In the genomic region with DNA sequence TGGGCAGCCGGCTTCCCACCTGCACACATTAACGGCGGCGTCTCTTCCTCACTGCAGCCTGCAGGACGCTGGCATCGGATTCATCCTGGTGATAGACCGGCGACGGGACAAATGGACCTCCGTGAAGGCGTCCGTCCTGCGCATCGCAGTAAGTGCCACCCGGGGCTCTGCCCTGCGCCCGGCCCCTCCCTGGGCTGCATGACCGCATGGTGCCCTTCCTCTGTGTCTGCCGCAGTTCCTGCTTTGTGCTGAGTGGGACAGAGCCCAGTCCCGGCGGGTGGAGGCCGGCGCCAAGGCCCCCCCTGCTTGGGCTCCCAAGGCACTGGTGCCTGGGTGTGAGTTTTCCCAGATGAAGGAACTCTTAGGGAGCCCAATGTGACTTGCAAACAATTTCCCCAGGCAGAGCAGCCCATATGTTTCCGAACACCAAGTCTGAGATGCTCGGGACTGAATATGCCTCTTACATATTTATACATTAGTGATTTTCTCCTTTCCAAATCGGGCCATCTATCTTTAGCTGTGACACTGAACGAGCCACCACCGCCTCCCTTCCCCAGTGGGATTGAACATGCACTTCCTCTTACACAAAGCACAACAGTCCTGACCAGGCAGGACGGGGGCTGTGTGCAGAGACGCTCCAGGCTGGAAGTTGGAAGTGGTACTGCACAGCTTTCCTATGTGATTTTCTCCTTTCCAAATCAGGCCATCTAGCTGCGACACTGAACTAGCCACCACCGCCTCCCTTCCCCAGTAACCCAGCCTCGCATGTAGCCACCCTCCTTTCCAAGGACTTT, we compare ENCODE assay signal across 20 cellular contexts.
DNase-seq lines count a peak whose midpoint lies in the region; ATAC-seq, FAIRE-seq and TF ChIP-seq lines count a peak whose summit lies in the region.
"Had no signal": no experiment of that assay in that cellular context is flagged by ENCODE, and none has a peak within 500 bp of the region (broad histone marks: within the 10 kb centered on the region; RNA-seq: fewer than 3 reads in every experiment).

No MANE protein-coding gene starts in this region.

- no peak overlapping the region for H3K4me2 ChIP-seq in H9 (ENCODE audit: insufficient read depth, insufficient read length, low read length)
- H3K4me2 ChIP-seq in H1 (ENCODE audit: insufficient read depth in 1 of 2, low read depth in 2 of 2, low read length in 2 of 2), result no peak overlapping the region

- H3K4ac ChIP-seq in H9 (ENCODE audit: low read depth, low read length), result no peak overlapping the region
- H3K4ac ChIP-seq in H1 (replicated peaks; ENCODE audit: insufficient read length, low read depth, low read length), result no peak overlapping the region

- no peak overlapping the region for H3T11ph ChIP-seq in H9 (ENCODE audit: low read length)

- TF ChIP-seq RAD21 in H1 (IDR thresholded peaks at IDR 0.05 in 1 of 2, conservative IDR thresholded peaks at IDR 0.05 in 1 of 2; ENCODE audit: low read depth in 2 of 2, low read length in 2 of 2), result no peak

- DNase-seq in H9 (no peak), H1 (ENCODE audit: low read depth in 1 of 2, low spot score in 2 of 2) (no peak), medulla oblongata (ENCODE audit: extremely low spot score) (peak; percentile 68), superior temporal gyrus (ENCODE audit: extremely low spot score) (peak; percentile 76), SHP77 treated with DMSO at 0.1 percent for 48 hours (lab: John Stamatoyannopoulos, UW) (no peak), NCI-H1930 (lab: John Stamatoyannopoulos, UW) (no peak)
- DNase-seq in activated CD4-positive, alpha-beta T cell treated with anti-CD3 and anti-CD28 coated beads, Interleukin-2, amount 50 U/mL, for 1 hour, result no peak
- DNase-seq: activated CD4-positive, alpha-beta T cell treated with anti-CD3 and anti-CD28 coated beads for 36 hours; activated CD8-positive, alpha-beta memory T cell treated with anti-CD3 and anti-CD28 coated beads, Interleukin-2, amount 50 U/mL, for 48 hours; activated naive CD4-positive, alpha-beta T cell treated with Interleukin-2 at 50 U/mL for 16 hours; foreskin fibroblast; KG1; NCI-H1105; NCI-H2227 treated with DMSO at 0.1 percent for 48 hours had no signal

- H2AK5ac ChIP-seq in H9 (ENCODE audit: insufficient read length, low read length) (no peak overlapping the region), H1 (ENCODE audit: low read depth, low read length) (no peak overlapping the region)

- H3K27me3 ChIP-seq in H9 (ENCODE audit: insufficient read depth, low read length), result no peaks in the 10 kb centered on the region
- no peaks in the 10 kb centered on the region for H3K27me3 ChIP-seq in H1 (replicated peaks in 1 of 4; ENCODE audit: control insufficient read depth in 3 of 4, extremely low read depth in 1 of 4, insufficient read depth in 3 of 4, low read length in 3 of 4)

- no peak overlapping the region for H3K4me3 Mint-ChIP-seq in H9
- H3K4me3 Mint-ChIP-seq: activated CD4-positive, alpha-beta T cell treated with anti-CD3 and anti-CD28 coated beads for 36 hours; memory B cell; stimulated activated effector memory CD8-positive, alpha-beta T cell treated with anti-CD3 and anti-CD28 coated beads, Interleukin-12 subunit alpha, Interleukin-12 subunit beta, amount 100 ng/mL, for 72 hours; T-helper 2 cell treated with Interferon-gamma antibody and Interleukin-4, amounts not matched to agents 5 μg/mL and 100 μg/mL, for 36 hours had no signal

- H3K56ac ChIP-seq in H9 (ENCODE audit: insufficient read length, low read depth, low read length), result no peak overlapping the region
- H3K56ac ChIP-seq in H1 (replicated peaks; ENCODE audit: insufficient read length, low read depth, low read length), result no peak overlapping the region

- peaks cover 0 to 7% of the 10 kb centered on the region in 2 experiments; a peak in 3 of 4 replicates for H3K4me1 Mint-ChIP-seq in H9
- H3K4me1 Mint-ChIP-seq: activated CD4-positive, alpha-beta T cell treated with anti-CD3 and anti-CD28 coated beads for 36 hours; memory B cell; stimulated activated effector memory CD8-positive, alpha-beta T cell treated with anti-CD3 and anti-CD28 coated beads, Interleukin-12 subunit alpha, Interleukin-12 subunit beta, amount 100 ng/mL, for 72 hours had no signal

- no CpG with 5 or more reads among the region's 33 CpGs for WGBS in H9 (ENCODE audit: extremely low coverage, insufficient read length, low lambda C conversion rate)
- WGBS in H1 (ENCODE audit: extremely low coverage in 1 of 2, insufficient coverage in 1 of 2, insufficient read length in 1 of 2, insufficient replicate concordance in 2 of 2, low coverage in 1 of 2, low lambda C conversion rate in 2 of 2, missing lambda C conversion rate in 1 of 2), 2 experiments, result 90% methylated on average over 33 of the region's 33 CpGs; no CpG with 5 or more reads in 1 of the 2 experiments

- H3K27ac Mint-ChIP-seq in H9, result peak overlapping the region in 2 of 3 experiments; percentile 15 to 41; a peak in 1 of 7 replicates
- H3K27ac Mint-ChIP-seq: activated CD4-positive, alpha-beta T cell treated with anti-CD3 and anti-CD28 coated beads for 36 hours; memory B cell; stimulated activated effector memory CD8-positive, alpha-beta T cell treated with anti-CD3 and anti-CD28 coated beads, Interleukin-12 subunit alpha, Interleukin-12 subunit beta, amount 100 ng/mL, for 72 hours; T-helper 2 cell treated with Interferon-gamma antibody and Interleukin-4, amounts not matched to agents 5 μg/mL and 100 μg/mL, for 36 hours had no signal

- H3K18ac ChIP-seq in H9 (ENCODE audit: insufficient read length, low read depth, low read length) (no peak overlapping the region), H1 (ENCODE audit: extremely low read depth, low read length) (no peak overlapping the region)

- H3K36me3 Mint-ChIP-seq in H9 (ENCODE audit: insufficient read depth in 1 of 3, low read depth in 3 of 3), result no peaks in the 10 kb centered on the region; a peak in 1 of 7 replicates
- H3K36me3 Mint-ChIP-seq: stimulated activated effector memory CD8-positive, alpha-beta T cell treated with anti-CD3 and anti-CD28 coated beads, Interleukin-12 subunit alpha, Interleukin-12 subunit beta, amount 100 ng/mL, for 72 hours had no signal

- no peak for TF ChIP-seq POLR2A in H1 (IDR thresholded peaks at IDR 0.05; ENCODE audit: control extremely low read depth in 1 of 2, low read depth in 2 of 2, low read length in 2 of 2)

- FAIRE-seq in H1 (lab: Jason Lieb, UNC), result no peak
- FAIRE-seq: endometrium had no signal

- no peaks in the 10 kb centered on the region for H3K9me3 ChIP-seq in H9 (ENCODE audit: control insufficient read depth, low read depth, low read length)
- no peaks in the 10 kb centered on the region for H3K9me3 ChIP-seq in H1 (ENCODE audit: insufficient read depth in 2 of 2, low read depth in 1 of 2, low read length in 1 of 2)

- H3K14ac ChIP-seq in H9 (ENCODE audit: insufficient read depth, low read length), result no peak overlapping the region; the same call in 1 of the 2 replicates
- no peak overlapping the region for H3K14ac ChIP-seq in H1 (ENCODE audit: insufficient read length)

- H3K9ac ChIP-seq in H9 (ENCODE audit: extremely low read depth, insufficient read length, low read length) (no peak overlapping the region), H1 (replicated peaks in 1 of 4; ENCODE audit: extremely low read depth in 1 of 4, low read depth in 3 of 4, low read length in 3 of 4) (no peak overlapping the region)

- CTCF ChIA-PET in H1 (lab: Charles Lee; ENCODE audit: partially characterized antibody), result interaction anchor here (0.7 to 3.1 kb wide), 6 partner anchors 10 to 102 kb away, joined by 3 to 10 read pairs (median 4); no protein-coding TSS in a partner anchor

- no peak overlapping the region for H2BK12ac ChIP-seq in H9 (ENCODE audit: insufficient read length, low read depth, low read length)
- H2BK12ac ChIP-seq in H1 (ENCODE audit: low read depth, low read length), result no peak overlapping the region

- no peak overlapping the region for H4K8ac ChIP-seq in H9 (replicated peaks; ENCODE audit: insufficient read length, low read depth, low read length)
- peak overlapping the region; percentile 28 for H4K8ac ChIP-seq in H1 (ENCODE audit: extremely low read depth, insufficient read depth, low read length)

- H4K20me1 ChIP-seq in H9 (ENCODE audit: control insufficient read depth, insufficient read depth, insufficient read length), result no peaks in the 10 kb centered on the region
- H4K20me1 ChIP-seq in H1 (replicated peaks in 1 of 2; ENCODE audit: control insufficient read depth in 1 of 2, insufficient read depth in 2 of 2, low read length in 2 of 2), result peaks cover 0 to 5% of the 10 kb centered on the region in 2 experiments

- no peak overlapping the region for H2BK5ac ChIP-seq in H9 (ENCODE audit: insufficient read length, low read length)
- H2BK5ac ChIP-seq in H1 (ENCODE audit: low read depth, low read length), result 0 out of 2 replicates have a peak overlapping the region, but pooled peaks have one; percentile 12

- no peak overlapping the region for H2BK120ac ChIP-seq in H9 (ENCODE audit: low read depth, low read length, poor library complexity, severe bottlenecking)
- no peak overlapping the region for H2BK120ac ChIP-seq in H1 (replicated peaks; ENCODE audit: low read depth, low read length)

- no peak for TF ChIP-seq EP300 in H1 (IDR thresholded peaks at IDR 0.05; ENCODE audit: borderline replicate concordance in 1 of 2, low read depth in 2 of 2, low read length in 2 of 2)

- no peaks in the 10 kb centered on the region for H3K36me3 ChIP-seq in H1 (ENCODE audit: control insufficient read depth in 2 of 4, insufficient read depth in 4 of 4, low read length in 3 of 4)

- no peak for ATAC-seq in HG03457 (IDR thresholded peaks at IDR 0.05; ENCODE audit: unreplicated experiment)
- ATAC-seq: activated CD4-positive, alpha-beta T cell treated with anti-CD3 and anti-CD28 coated beads for 36 hours; stimulated activated effector memory CD8-positive, alpha-beta T cell treated with anti-CD3 and anti-CD28 coated beads, Interleukin-12 subunit alpha, Interleukin-12 subunit beta, amount 100 ng/mL, for 72 hours had no signal

- H3K23me2 ChIP-seq in H9 (ENCODE audit: insufficient read length, low read depth, low read length, poor library complexity, severe bottlenecking) (no peaks in the 10 kb centered on the region), H1 (ENCODE audit: low read depth, low read length) (peaks cover 2% of the 10 kb centered on the region; the same call in 1 of the 2 replicates)

- no peak overlapping the region for H2AFZ ChIP-seq in H9 (ENCODE audit: low read length)
- H2AFZ ChIP-seq in H1 (ENCODE audit: low read length), result no peak overlapping the region

- H3K79me2 ChIP-seq in H9 (ENCODE audit: insufficient read depth, low read length) (no peaks in the 10 kb centered on the region), H1 (ENCODE audit: control insufficient read depth in 1 of 2, insufficient read depth in 2 of 2, low read length in 2 of 2) (no peaks in the 10 kb centered on the region)

- H4K5ac ChIP-seq in H9 (ENCODE audit: insufficient read length, low read depth, low read length) (no peak overlapping the region), H1 (ENCODE audit: insufficient read length, low read depth, low read length) (no peak overlapping the region)

- H3K4me3 ChIP-seq in H1 (ENCODE audit: extremely low read depth in 1 of 4, insufficient read depth in 2 of 4, low read depth in 3 of 4, low read length in 4 of 4), result no peak overlapping the region

- H2BK20ac ChIP-seq in H9 (ENCODE audit: low read depth, low read length, poor library complexity, severe bottlenecking) (no peak overlapping the region), H1 (ENCODE audit: low read length) (no peak overlapping the region)

- TF ChIP-seq CTCF in H9 (conservative IDR thresholded peaks at IDR 0.05) (no peak), H1 (IDR thresholded peaks at IDR 0.05; ENCODE audit: control extremely low read depth in 1 of 3, insufficient read depth in 1 of 3, low read depth in 1 of 3, low read length in 3 of 3) (no peak)

- H3K9me3 Mint-ChIP-seq in H9, result no peaks in the 10 kb centered on the region; a peak in 1 of 5 replicates
- H3K9me3 Mint-ChIP-seq: memory B cell; stimulated activated effector memory CD8-positive, alpha-beta T cell treated with anti-CD3 and anti-CD28 coated beads, Interleukin-12 subunit alpha, Interleukin-12 subunit beta, amount 100 ng/mL, for 72 hours; T-helper 2 cell treated with Interferon-gamma antibody and Interleukin-4, amounts not matched to agents 5 μg/mL and 100 μg/mL, for 36 hours had no signal

- H3K23ac ChIP-seq in H9 (ENCODE audit: insufficient read length, low read depth, low read length) (no peak overlapping the region), H1 (ENCODE audit: insufficient read length) (no peak overlapping the region)

- no peaks in the 10 kb centered on the region for H3K79me1 ChIP-seq in H9 (ENCODE audit: insufficient read depth, low read depth, low read length, poor library complexity, severe bottlenecking)
- H3K79me1 ChIP-seq in H1 (ENCODE audit: low read depth, low read length), result 0 out of 2 replicates have a peak, but pooled peaks cover 2% of the 10 kb centered on the region

- H4K91ac ChIP-seq in H9 (ENCODE audit: insufficient read length, low read depth, low read length) (no peak overlapping the region), H1 (replicated peaks; ENCODE audit: insufficient read length, low read length) (no peak overlapping the region)

- POLR2A ChIA-PET in H1 (lab: Charles Lee; ENCODE audit: partially characterized antibody), result interaction anchor here (0.5 kb wide), 1 partner anchor 18 kb away, joined by 3 read pairs; no protein-coding TSS in a partner anchor

- H3K27me3 Mint-ChIP-seq in H9 (ENCODE audit: low read depth), result no peaks in the 10 kb centered on the region; the same call in none of the 2 replicates
- H3K27me3 Mint-ChIP-seq: activated CD4-positive, alpha-beta T cell treated with anti-CD3 and anti-CD28 coated beads for 36 hours had no signal

- H3K4me1 ChIP-seq in H9 (ENCODE audit: insufficient read depth, low read length), result no peaks in the 10 kb centered on the region
- no peaks in the 10 kb centered on the region; a peak in 1 of 7 replicates for H3K4me1 ChIP-seq in H1 (replicated peaks in 1 of 4; ENCODE audit: control insufficient read depth in 3 of 4, insufficient read depth in 4 of 4, low read length in 3 of 4)

- H2BK15ac ChIP-seq in H9 (ENCODE audit: low read depth, low read length) (no peak overlapping the region), H1 (ENCODE audit: low read length) (no peak overlapping the region)

- H3K27ac ChIP-seq in H9 (ENCODE audit: insufficient read length, low read depth, low read length), result no peak overlapping the region
- H3K27ac ChIP-seq in H1 (ENCODE audit: low read depth, low read length), result no peak overlapping the region
- H3K27ac ChIP-seq: HL-60 had no signal

Comparison
In these comparisons a context has a peak if more than half of its experiments do, and no peak if none do; other contexts are left out.
1. DNase-seq: peak in medulla oblongata (single experiment) and superior temporal gyrus (single experiment); none in H9 (single experiment), H1 (0 of 2), SHP77 treated with DMSO at 0.1 percent for 48 hours (single experiment), NCI-H1930 (0 of 2) and activated CD4-positive, alpha-beta T cell treated with anti-CD3 and anti-CD28 coated beads, Interleukin-2, amount 50 U/mL, for 1 hour (single experiment).